In the genomic region with DNA sequence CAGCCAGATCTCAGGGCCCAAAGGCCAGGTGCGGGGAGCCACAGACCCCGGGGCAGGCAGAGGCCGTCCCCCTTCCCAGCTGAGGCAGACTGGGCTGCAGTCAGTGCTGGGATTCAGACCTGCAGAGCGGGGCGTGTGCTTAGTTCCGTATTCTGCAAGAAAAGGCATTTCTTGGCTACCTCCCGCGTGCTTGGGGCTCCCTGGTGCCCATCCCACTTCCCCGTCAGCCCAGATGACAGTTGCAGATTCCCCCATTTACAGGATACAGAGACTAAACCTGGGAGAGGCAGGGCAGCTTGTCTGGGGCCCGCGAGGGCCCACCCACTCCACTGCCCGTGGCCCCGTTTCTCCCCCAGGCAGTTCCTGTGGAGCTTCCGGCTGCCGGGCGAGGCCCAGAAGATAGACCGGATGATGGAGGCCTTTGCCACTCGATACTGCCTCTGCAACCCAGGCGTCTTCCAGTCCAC, we compare ENCODE assay signal across 10 cellular contexts. TPM values are rescaled to one million over a fixed set of nuclear protein-coding genes. Genes with fewer than 3 reads are reported as not detected.
A peak's percentile ranks its signal among the peaks of the same experiment; 100 is the strongest.
DNase-seq lines count a peak whose midpoint lies in the region; ATAC-seq, FAIRE-seq and TF ChIP-seq lines count a peak whose summit lies in the region.
"Had no signal": no experiment of that assay in that cellular context is flagged by ENCODE, and none has a peak within 500 bp of the region (broad histone marks: within the 10 kb centered on the region; RNA-seq: fewer than 3 reads in every experiment).

No MANE protein-coding gene starts in this region.

- peaks cover 63% of the 10 kb centered on the region for H3K36me3 Mint-ChIP-seq in activated CD8-positive, alpha-beta memory T cell treated with anti-CD3 and anti-CD28 coated beads, Interleukin-2, amount 10 ng/mL, durations not matched to agents 7 days and 5 days
- H3K36me3 Mint-ChIP-seq in chondrocyte (ENCODE audit: low read depth) (no peaks in the 10 kb centered on the region), HFFc6 (ENCODE audit: low read depth) (no peaks in the 10 kb centered on the region)

- no peaks in the 10 kb centered on the region for H3K9me3 Mint-ChIP-seq in activated CD8-positive, alpha-beta memory T cell treated with anti-CD3 and anti-CD28 coated beads, Interleukin-2, amount 10 ng/mL, durations not matched to agents 7 days and 5 days (ENCODE audit: low read depth)
- H3K9me3 Mint-ChIP-seq in chondrocyte (ENCODE audit: low read depth) (no peaks in the 10 kb centered on the region), HFFc6 (no peaks in the 10 kb centered on the region)

- CTCF ChIA-PET in activated CD8-positive, alpha-beta memory T cell treated with anti-CD3 and anti-CD28 coated beads, Interleukin-2, amount 10 ng/mL, durations not matched to agents 7 days and 5 days (lab: Charles Lee), result interaction anchor here (0.7 to 2.9 kb wide), 10 partner anchors 10 to 292 kb away, joined by 3 to 17 read pairs (median 5); partner anchors contain the start of gene CYTH4

- no peak for FAIRE-seq in frontal cortex (lab: Jason Lieb, UNC)
- FAIRE-seq: GM18507 had no signal

- H3K4me1 Mint-ChIP-seq in activated CD8-positive, alpha-beta memory T cell treated with anti-CD3 and anti-CD28 coated beads, Interleukin-2, amount 10 ng/mL, durations not matched to agents 7 days and 5 days, result peaks cover 78% of the 10 kb centered on the region
- H3K4me1 Mint-ChIP-seq in chondrocyte (ENCODE audit: low read depth), result peaks cover 31% of the 10 kb centered on the region
- peaks cover 34% of the 10 kb centered on the region for H3K4me1 Mint-ChIP-seq in HFFc6 (ENCODE audit: low read depth)

- peak overlapping the region; percentile 60 for H3K4me3 Mint-ChIP-seq in activated CD8-positive, alpha-beta memory T cell treated with anti-CD3 and anti-CD28 coated beads, Interleukin-2, amount 10 ng/mL, durations not matched to agents 7 days and 5 days
- H3K4me3 Mint-ChIP-seq in chondrocyte (ENCODE audit: unreplicated experiment) (no peak overlapping the region), HFFc6 (no peak overlapping the region)

- DNase-seq in AML-193 (lab: John Stamatoyannopoulos, UW), result peak; percentile 93 to 95
- peak; percentile 96 to 97 for DNase-seq in Kasumi-1 (lab: John Stamatoyannopoulos, UW)
- DNase-seq in activated CD8-positive, alpha-beta memory T cell treated with anti-CD3 and anti-CD28 coated beads, Interleukin-2, amount 10 ng/mL, durations not matched to agents 7 days and 5 days, result peak; percentile 71
- DNase-seq in left lobe of liver (ENCODE audit: low spot score), result no peak
- DNase-seq in GM19240 (ENCODE audit: insufficient read length, low spot score), result no peak
- DNase-seq in chondrocyte (ENCODE audit: low spot score), result no peak
- no peak for DNase-seq in frontal cortex (ENCODE audit: low spot score in 2 of 2)
- no peak for DNase-seq in HFFc6

- peak; percentile 63 for ATAC-seq in activated CD8-positive, alpha-beta memory T cell treated with anti-CD3 and anti-CD28 coated beads, Interleukin-2, amount 10 ng/mL, durations not matched to agents 7 days and 5 days
- ATAC-seq in left lobe of liver, result peak; percentile 26
- ATAC-seq: HCT116 had no signal

- peak overlapping the region; percentile 93 for H3K27ac Mint-ChIP-seq in activated CD8-positive, alpha-beta memory T cell treated with anti-CD3 and anti-CD28 coated beads, Interleukin-2, amount 10 ng/mL, durations not matched to agents 7 days and 5 days
- H3K27ac Mint-ChIP-seq in chondrocyte (ENCODE audit: unreplicated experiment), result no peak overlapping the region
- no peak overlapping the region for H3K27ac Mint-ChIP-seq in HFFc6

- TF ChIP-seq CTCF in chondrocyte (IDR thresholded peaks at IDR 0.05) (no peak), HFFc6 (IDR thresholded peaks at IDR 0.05) (no peak)

- H3K27me3 Mint-ChIP-seq in activated CD8-positive, alpha-beta memory T cell treated with anti-CD3 and anti-CD28 coated beads, Interleukin-2, amount 10 ng/mL, durations not matched to agents 7 days and 5 days, result no peaks in the 10 kb centered on the region
- H3K27me3 Mint-ChIP-seq in chondrocyte (ENCODE audit: low read depth) (no peaks in the 10 kb centered on the region), HFFc6 (ENCODE audit: insufficient read depth) (peaks cover 3% of the 10 kb centered on the region)

RNA-seq across cellular contexts. Expression of gene CYTH4, which starts 18.3 kb away (rescaled TPM):
- total RNA-seq in activated CD8-positive, alpha-beta memory T cell treated with anti-CD3 and anti-CD28 coated beads, Interleukin-2, amount 10 ng/mL, durations not matched to agents 7 days and 5 days, result 100 to 1,000 TPM in 1 of 2 experiments, 10 to 100 TPM in 1; 97.8 to 123 TPM
- 5.2 TPM for total RNA-seq in left lobe of liver
- total RNA-seq in chondrocyte, result not detected in 3 replicates
- 2.9 TPM for total RNA-seq in frontal cortex
- under 1 TPM in 1 of 6 experiments, not detected in 5; 0.28 TPM for total RNA-seq in HFFc6 (2021; fragmentation: NEBNext Ultra II Directional; extraction: Animal tissue kit (Norgen Biotek cat#: 25700))

RNA-seq across cellular contexts. Expression of gene RAC2, which starts 56.5 kb away (rescaled TPM):
- 100 to 1,000 TPM; 834 to 907 TPM for total RNA-seq in activated CD8-positive, alpha-beta memory T cell treated with anti-CD3 and anti-CD28 coated beads, Interleukin-2, amount 10 ng/mL, durations not matched to agents 7 days and 5 days
- total RNA-seq in left lobe of liver (4.5 TPM), chondrocyte (0.20 TPM in 1 of 3 replicates, not detected in the others), frontal cortex (under 0.01 TPM)
- total RNA-seq in HFFc6 (2021; fragmentation: NEBNext Ultra II Directional; extraction: Animal tissue kit (Norgen Biotek cat#: 25700)), result 10 to 100 TPM; 29.9 to 57.2 (median 53.5) TPM

Comparison
In these comparisons a context has a peak if more than half of its experiments do, and no peak if none do; other contexts are left out.
1. DNase-seq: peak in AML-193 (2 of 2), Kasumi-1 (2 of 2) and activated CD8-positive, alpha-beta memory T cell treated with anti-CD3 and anti-CD28 coated beads, Interleukin-2, amount 10 ng/mL, durations not matched to agents 7 days and 5 days (single experiment); none in left lobe of liver (single experiment), GM19240 (single experiment), chondrocyte (single experiment), frontal cortex (0 of 2) and HFFc6 (single experiment).
2. RNA of gene CYTH4, which starts 18.3 kb away (total RNA-seq): 97.8 to 123 TPM in activated CD8-positive, alpha-beta memory T cell treated with anti-CD3 and anti-CD28 coated beads, Interleukin-2, amount 10 ng/mL, durations not matched to agents 7 days and 5 days; 5.2 TPM in left lobe of liver (single experiment), 2.9 TPM in frontal cortex (single experiment), 0.28 TPM in HFFc6 and not detected in chondrocyte; every median in the first group is over 10 times any median in the second.
3. RNA of gene RAC2, which starts 56.5 kb away (total RNA-seq): 834 to 907 TPM in activated CD8-positive, alpha-beta memory T cell treated with anti-CD3 and anti-CD28 coated beads, Interleukin-2, amount 10 ng/mL, durations not matched to agents 7 days and 5 days; 29.9 to 57.2 TPM in HFFc6, 4.5 TPM in left lobe of liver (single experiment), 0.20 TPM in chondrocyte and under 0.01 TPM in frontal cortex (single experiment); every median in the first group is over 10 times any median in the second.